8 cellular contexts compared by ENCODE assay signal in genomic region chr16:30122621-30123160, GRCh38. TPM values are rescaled to one million over a fixed set of nuclear protein-coding genes. Genes with fewer than 3 reads are reported as not detected.
DNase-seq lines count a peak whose midpoint lies in the region; ATAC-seq and TF ChIP-seq lines count a peak whose summit lies in the region.

No MANE protein-coding gene starts in this region.

- no peaks in the 10 kb centered on the region for H3K9me3 ChIP-seq in Panc1 (ENCODE audit: control insufficient read depth, insufficient read depth, low read depth, low read length)
- H3K9me3 ChIP-seq in transverse colon, result no peaks in the 10 kb centered on the region

- no TSS peak for BruUV-seq in Panc1 (replicated peaks; lab: Mats Ljungman, UMichigan)

- peaks cover 5% of the 10 kb centered on the region for H3K36me3 Mint-ChIP-seq in memory B cell

- intact Hi-C loops in Panc1 (cut with micrococcal nuclease; ENCODE audit: unreplicated experiment), result no loop called here
- intact Hi-C loops in transverse colon (cut with DNase I; ENCODE audit: low total_unique reads), result no loop called here

- no peaks in the 10 kb centered on the region for H3K9me3 Mint-ChIP-seq in memory B cell

- H3K27me3 Mint-ChIP-seq in memory B cell, result no peaks in the 10 kb centered on the region

- no peak for TF ChIP-seq CTCF in Panc1 (IDR thresholded peaks at IDR 0.05)
- TF ChIP-seq CTCF in transverse colon (IDR thresholded peaks at IDR 0.05), result no peak

- no peak for TF ChIP-seq EP300 in transverse colon (IDR thresholded peaks at IDR 0.05; ENCODE audit: low read depth)

- POLR2A ChIA-PET in Panc1 (lab: Charles Lee), result no interaction called here

- peak overlapping the region; percentile 88 for H3K4me3 Mint-ChIP-seq in memory B cell

- H3K4me3 ChIP-seq in Panc1 (ENCODE audit: low read depth in 2 of 2, low read length in 2 of 2), result peak overlapping the region; percentile 60 to 78
- H3K4me3 ChIP-seq in transverse colon, result peak overlapping the region; percentile 69 to 97 (median 84)

- H3K36me3 ChIP-seq in Panc1 (ENCODE audit: control insufficient read depth, insufficient read depth, low read length) (no peaks in the 10 kb centered on the region; the same call in 1 of the 2 replicates), transverse colon (peaks cover 0 to 14% (median 6%) of the 10 kb centered on the region in 4 donors)

- H3K27ac Mint-ChIP-seq in memory B cell, result peak overlapping the region; percentile 53

- WGBS in transverse colon (ENCODE audit: low coverage in 1 of 2), 2 donors, result 1% methylated on average over 26 of the region's 41 CpGs; no CpG with 5 or more reads in 1 of the 2 donors

- ATAC-seq in GM21529 (IDR thresholded peaks at IDR 0.05; ENCODE audit: unreplicated experiment), result peak; percentile 6
- ATAC-seq in Panc1, result peak; percentile 8; the same call in 1 of the 2 replicates
- peak; percentile 20 for ATAC-seq in memory B cell (ENCODE audit: low read depth)
- no peak for ATAC-seq in GM19397 (IDR thresholded peaks at IDR 0.05; ENCODE audit: unreplicated experiment)
- no peak for ATAC-seq in GM18873 (IDR thresholded peaks at IDR 0.05; ENCODE audit: low FRiP score, unreplicated experiment)

- DNase-seq in Panc1 (ENCODE audit: low read depth, low spot score), result no peak
- DNase-seq in memory B cell (ENCODE audit: low spot score in 2 of 2), result peak in 1 of 2 donors; percentile 5
- no peak for DNase-seq in transverse colon
- DNase-seq in NCI-H2196 treated with DMSO at 0.1 percent for 48 hours (lab: John Stamatoyannopoulos, UW; ENCODE audit: unreplicated experiment), result no peak

- H3K27ac ChIP-seq in Panc1 (ENCODE audit: low read length), result peak overlapping the region; percentile 72
- H3K27ac ChIP-seq in cingulate gyrus (ENCODE audit: low read depth, low read length), result peak overlapping the region; percentile 96
- H3K27ac ChIP-seq in transverse colon, result peak overlapping the region; percentile 94 to 98 (median 97)

- no peaks in the 10 kb centered on the region for H3K27me3 ChIP-seq in Panc1 (ENCODE audit: control insufficient read depth, insufficient read depth, low read length)
- no peaks in the 10 kb centered on the region for H3K27me3 ChIP-seq in transverse colon

- in situ Hi-C loops in Panc1 (cut with HindIII; ENCODE audit: low pct_unique_long_range_greater_than_20kb, low sequenced_read_pairs), result no loop called here
- in situ Hi-C loops in transverse colon (cut with MboI; ENCODE audit: low pct_ligation_motif_present in 1 of 4, low pct_unique_long_range_greater_than_20kb in 1 of 4, low sequenced_read_pairs in 3 of 4), result loop anchor here in 2 of 4 donors (25.0 kb wide), 1 partner anchor 290 kb away; the partner anchor contains the start of gene ZNF771 (in 2 of the 2)

- CTCF ChIA-PET in Panc1 (lab: Charles Lee), result no interaction called here

- H3K4me1 Mint-ChIP-seq in memory B cell, result peaks cover 15% of the 10 kb centered on the region

- TF ChIP-seq POLR2A in transverse colon (IDR thresholded peaks at IDR 0.05), result peak; percentile 22

- H3K4me1 ChIP-seq in Panc1 (ENCODE audit: control insufficient read depth, insufficient read depth, low read length), result peaks cover 21% of the 10 kb centered on the region
- H3K4me1 ChIP-seq in transverse colon, result peaks cover 14 to 57% (median 45%) of the 10 kb centered on the region in 4 donors

RNA-seq across cellular contexts. Expression of gene MAPK3, which starts 0.3 kb away (rescaled TPM):
- total RNA-seq in Panc1 (2021; ENCODE audit: unreplicated experiment) (47.1 TPM), transverse colon (100 to 1,000 TPM; 226 to 448 (median 244) TPM)
- 91.7 TPM for polyA plus RNA-seq in Panc1 (2012; ENCODE audit: insufficient read length)

RNA-seq across cellular contexts. Expression of gene GDPD3, which starts 9.4 kb away (rescaled TPM):
- 2.5 TPM for total RNA-seq in Panc1 (2021; ENCODE audit: unreplicated experiment)
- polyA plus RNA-seq in Panc1 (2012; ENCODE audit: insufficient read length), result 3.3 TPM
- 10 to 100 TPM in 3 of 4 donors, 1 to 10 TPM in 1; 9.4 to 33.3 (median 30.4) TPM for total RNA-seq in transverse colon

RNA-seq across cellular contexts. Expression of gene YPEL3, which starts 26.7 kb away (rescaled TPM):
- total RNA-seq in Panc1 (2021; ENCODE audit: unreplicated experiment) (0.69 TPM), transverse colon (100 to 1,000 TPM in 3 of 4 donors, 10 to 100 TPM in 1; 90.8 to 154 (median 125) TPM)
- 1.1 TPM for polyA plus RNA-seq in Panc1 (2012; ENCODE audit: insufficient read length)

RNA-seq across cellular contexts. Expression of gene TBX6, which starts 31.0 kb away (rescaled TPM):
- total RNA-seq in Panc1 (2021; ENCODE audit: unreplicated experiment) (0.46 TPM), transverse colon (1 to 10 TPM in 1 of 4 donors, under 1 TPM in 1, not detected in 2; 0.82 to 2.2 TPM)
- polyA plus RNA-seq in Panc1 (2012; ENCODE audit: insufficient read length), result 0.97 TPM

RNA-seq across cellular contexts. Expression of gene PPP4C, which starts 46.9 kb away (rescaled TPM):
- total RNA-seq in Panc1 (2021; ENCODE audit: unreplicated experiment) (186 TPM), transverse colon (10 to 100 TPM; 17.7 to 92.3 (median 74.3) TPM)
- 309 TPM for polyA plus RNA-seq in Panc1 (2012; ENCODE audit: insufficient read length)

Comparison
In these comparisons a context has a peak if more than half of its experiments do, and no peak if none do; other contexts are left out.
1. ATAC-seq: peak in GM21529 (single experiment), Panc1 (single experiment) and memory B cell (single experiment); none in GM19397 (single experiment) and GM18873 (single experiment).
2. RNA of gene YPEL3, which starts 26.7 kb away (total RNA-seq): 90.8 to 154 TPM in transverse colon; 0.69 TPM in Panc1 (single experiment); every median in the first group is over 10 times any median in the second.
3. Peak in every context shown above with its lines, with median percentiles within 50 percentile points of each other: H3K27ac ChIP-seq.